ENCODE assay signal across 12 cellular contexts in genomic region chr9:7117676-7118561, GRCh38.
DNase-seq lines count a peak whose midpoint lies in the region; ATAC-seq, FAIRE-seq and TF ChIP-seq lines count a peak whose summit lies in the region.
"Had no signal": no experiment of that assay in that cellular context is flagged by ENCODE, and none has a peak within 500 bp of the region (broad histone marks: within the 10 kb centered on the region; RNA-seq: fewer than 3 reads in every experiment).

No MANE protein-coding gene starts in this region.

- H3K27me3 Mint-ChIP-seq in mesothelial cell of epicardium (ENCODE audit: low read depth): no peaks in the 10 kb centered on the region

- H3K4me2 ChIP-seq in PC-3 (ENCODE audit: low read length): no peak overlapping the region

- peak; percentile 54 for DNase-seq in AG09319 (ENCODE audit: extremely low read depth, low read depth)
- DNase-seq in GM19239 (ENCODE audit: insufficient read length, low spot score): peak; percentile 6
- DNase-seq in PC-3: peak; percentile 41
- DNase-seq in spleen: no peak
- no peak for DNase-seq in mesothelial cell of epicardium (ENCODE audit: low spot score in 2 of 2, unreplicated experiment in 2 of 2)
- DNase-seq in NCI-H446 treated with DMSO at 0.1 percent for 48 hours (lab: John Stamatoyannopoulos, UW): no peak
- no peak for DNase-seq in Right ventricle myocardium superior
- DNase-seq: activated T-cell treated with anti-CD3 and anti-CD28 coated beads, Interleukin-2, amount 50 U/mL, for 72 hours; Calu3; NCI-H1048; stimulated activated CD4-positive, alpha-beta T cell treated with anti-CD3 and anti-CD28 coated beads, Interleukin-1b, Interleukin-23, amount 100 ng/mL, for 48 hours had no signal

- no peaks in the 10 kb centered on the region for H3K9me2 ChIP-seq in PC-3 (replicated peaks; ENCODE audit: low read length)

- H4K20me1 ChIP-seq in PC-3 (ENCODE audit: low read length): no peaks in the 10 kb centered on the region

- H3K4me3 Mint-ChIP-seq in mesothelial cell of epicardium: no peak overlapping the region
- H3K4me3 Mint-ChIP-seq: activated T-cell treated with anti-CD3 and anti-CD28 coated beads, Interleukin-2, amount 50 U/mL, for 72 hours had no signal

- FAIRE-seq in GM19239 (lab: Jason Lieb, UNC): peak; percentile 84

- TF ChIP-seq POLR2A in spleen (IDR thresholded peaks at IDR 0.05): no peak

- no peak overlapping the region for H2AFZ ChIP-seq in PC-3 (ENCODE audit: low read length)

- H3K9ac ChIP-seq in PC-3 (ENCODE audit: low read length): no peak overlapping the region

- H3K4me1 ChIP-seq in PC-3 (ENCODE audit: insufficient read depth, low read length) (no peaks in the 10 kb centered on the region; the same call in 1 of the 2 replicates), spleen (peaks cover 0 to 8% (median 0%) of the 10 kb centered on the region in 6 donors)

- no peaks in the 10 kb centered on the region for H3K36me3 Mint-ChIP-seq in mesothelial cell of epicardium

- no peaks in the 10 kb centered on the region for H3K4me1 Mint-ChIP-seq in mesothelial cell of epicardium

- H3K27ac Mint-ChIP-seq in mesothelial cell of epicardium: no peak overlapping the region
- H3K27ac Mint-ChIP-seq: activated T-cell treated with anti-CD3 and anti-CD28 coated beads, Interleukin-2, amount 50 U/mL, for 72 hours had no signal

- CTCF ChIA-PET in PC-3 (lab: Charles Lee): no interaction called here

- H3K9me3 ChIP-seq in PC-3 (ENCODE audit: low read length) (no peaks in the 10 kb centered on the region), spleen (no peaks in the 10 kb centered on the region)

- no peaks in the 10 kb centered on the region for H3K9me3 Mint-ChIP-seq in mesothelial cell of epicardium
- H3K9me3 Mint-ChIP-seq: activated T-cell treated with anti-CD3 and anti-CD28 coated beads, Interleukin-2, amount 50 U/mL, for 72 hours had no signal

- H3K27me3 ChIP-seq in PC-3 (ENCODE audit: low read length): no peaks in the 10 kb centered on the region
- H3K27me3 ChIP-seq in spleen (replicated peaks in 1 of 7): no peaks in the 10 kb centered on the region

- no TSS peak for BruUV-seq in PC-3 (replicated peaks; lab: Mats Ljungman, UMichigan)

- intact Hi-C loops in PC-3 (cut with micrococcal nuclease): no loop called here
- intact Hi-C loops in spleen (cut with DNase I; ENCODE audit: low total_unique reads): no loop called here
- intact Hi-C loops in Right ventricle myocardium superior (cut with DNase I): no loop called here

- H3K27ac ChIP-seq in PC-3 (ENCODE audit: low read length): no peak overlapping the region
- H3K27ac ChIP-seq in spleen: no peak overlapping the region

- TF ChIP-seq CTCF in AG09319 (IDR thresholded peaks at IDR 0.05; ENCODE audit: low read depth, low read length) (no peak), PC-3 (conservative IDR thresholded peaks at IDR 0.05; ENCODE audit: low read depth, low read length) (no peak), spleen (IDR thresholded peaks at IDR 0.05 in 8 of 11, conservative IDR thresholded peaks at IDR 0.05 in 3 of 11) (no peak), mesothelial cell of epicardium (IDR thresholded peaks at IDR 0.05; ENCODE audit: unreplicated experiment) (no peak)

- no peaks in the 10 kb centered on the region for H3F3A ChIP-seq in PC-3 (ENCODE audit: low read length, unreplicated experiment)

- no peaks in the 10 kb centered on the region for H3K79me2 ChIP-seq in PC-3 (ENCODE audit: low read length)

- 71 to 86% (median 76%) methylated on average over 6 of the region's 6 CpGs for WGBS in spleen, 5 donors

- ATAC-seq in HG03060 (IDR thresholded peaks at IDR 0.05; ENCODE audit: low read depth, unreplicated experiment) (peak; percentile 56), PC-3 (no peak), Right ventricle myocardium superior (ENCODE audit: poor library complexity) (no peak)

- H3K4me3 ChIP-seq in PC-3 (ENCODE audit: low read length) (no peak overlapping the region), spleen (no peak overlapping the region)

- POLR2A ChIA-PET in PC-3 (lab: Charles Lee; ENCODE audit: unreplicated experiment): no interaction called here

- H3K36me3 ChIP-seq in PC-3 (ENCODE audit: low read depth, low read length) (no peaks in the 10 kb centered on the region), spleen (peaks cover 0 to 41% (median 2%) of the 10 kb centered on the region in 6 donors)

Comparison
In these comparisons a context has a peak if more than half of its experiments do, and no peak if none do; other contexts are left out.
1. DNase-seq: peak in AG09319 (single experiment), GM19239 (single experiment) and PC-3 (single experiment); none in spleen (single experiment), mesothelial cell of epicardium (0 of 2), NCI-H446 treated with DMSO at 0.1 percent for 48 hours (single experiment) and Right ventricle myocardium superior (single experiment).